1 cellular context compared by ENCODE assay signal in the genomic region with DNA sequence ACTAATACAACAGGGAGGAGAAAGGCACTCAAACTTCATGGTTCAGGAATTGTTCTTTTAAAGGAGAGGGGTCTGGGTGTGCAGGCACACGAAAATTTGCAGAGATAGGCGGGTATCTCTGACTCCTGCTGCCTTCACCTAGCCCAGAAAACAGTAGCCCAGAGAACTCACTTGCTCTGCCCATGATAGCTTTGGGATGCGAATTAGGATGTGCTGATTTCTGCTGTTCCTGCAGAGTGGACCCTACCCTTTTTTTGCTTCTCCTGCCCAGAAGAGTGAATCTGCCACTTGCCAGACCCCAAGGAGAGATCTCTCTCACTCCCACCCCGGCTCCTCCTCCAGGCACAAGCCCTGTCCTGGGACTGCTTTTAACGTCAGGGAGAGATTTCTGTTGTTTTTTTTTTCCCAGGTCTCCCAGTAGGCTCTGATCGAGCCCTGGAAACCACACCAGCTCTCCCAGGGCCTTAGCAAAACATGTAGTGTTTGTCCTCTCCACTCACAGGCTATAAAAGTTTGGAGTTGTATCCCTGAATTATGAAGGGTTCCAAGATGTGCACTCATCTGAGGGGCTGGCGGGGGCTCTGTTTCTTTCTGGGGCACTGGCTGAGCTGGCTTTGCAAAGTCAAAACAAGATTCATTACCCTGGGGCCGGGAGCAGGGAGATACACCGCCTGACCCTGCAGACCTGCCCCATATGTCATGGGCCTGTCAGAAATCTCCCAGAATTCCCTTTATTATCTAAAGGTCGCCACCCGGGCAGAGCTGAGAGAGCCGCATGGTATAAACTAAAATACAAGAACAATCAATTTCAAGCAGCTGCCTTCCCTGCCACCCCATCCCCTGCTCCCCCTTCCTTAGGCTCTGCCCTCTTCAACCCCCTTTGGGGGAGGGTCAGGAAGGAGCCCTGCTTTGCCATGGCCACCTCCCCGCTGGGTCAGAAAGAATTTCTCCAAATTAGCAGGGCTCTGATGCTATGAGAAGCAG.
TF ChIP-seq lines count a peak whose summit lies in the region.

No MANE protein-coding gene starts in this region.

TF ChIP-seq in GM23338, 12 proteins besides CTCF, POLR2A, EP300 and RAD21:
- TF ChIP-seq, protein P1, sequence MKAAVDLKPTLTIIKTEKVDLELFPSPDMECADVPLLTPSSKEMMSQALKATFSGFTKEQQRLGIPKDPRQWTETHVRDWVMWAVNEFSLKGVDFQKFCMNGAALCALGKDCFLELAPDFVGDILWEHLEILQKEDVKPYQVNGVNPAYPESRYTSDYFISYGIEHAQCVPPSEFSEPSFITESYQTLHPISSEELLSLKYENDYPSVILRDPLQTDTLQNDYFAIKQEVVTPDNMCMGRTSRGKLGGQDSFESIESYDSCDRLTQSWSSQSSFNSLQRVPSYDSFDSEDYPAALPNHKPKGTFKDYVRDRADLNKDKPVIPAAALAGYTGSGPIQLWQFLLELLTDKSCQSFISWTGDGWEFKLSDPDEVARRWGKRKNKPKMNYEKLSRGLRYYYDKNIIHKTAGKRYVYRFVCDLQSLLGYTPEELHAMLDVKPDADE (IDR thresholded peaks at IDR 0.05), result no peak
- no peak for TF ChIP-seq STAT1 (IDR thresholded peaks at IDR 0.05; ENCODE audit: unreplicated experiment)
- TF ChIP-seq CREB1 (CRISPR knock-in tag; IDR thresholded peaks at IDR 0.05; ENCODE audit: low read depth), result no peak
- no peak for TF ChIP-seq JUNB (IDR thresholded peaks at IDR 0.05; ENCODE audit: unreplicated experiment)
- TF ChIP-seq REST (IDR thresholded peaks at IDR 0.05; ENCODE audit: unreplicated experiment), result no peak
- no peak for TF ChIP-seq EZH2phosphoT487 (IDR thresholded peaks at IDR 0.05; ENCODE audit: unreplicated experiment)
- TF ChIP-seq ZNF114 (CRISPR knock-in tag; IDR thresholded peaks at IDR 0.05), result no peak
- TF ChIP-seq POLR2AphosphoS5 (IDR thresholded peaks at IDR 0.05; ENCODE audit: low read depth), result no peak
- no peak for TF ChIP-seq NANOG (IDR thresholded peaks at IDR 0.05; ENCODE audit: borderline replicate concordance)
- TF ChIP-seq ZNF331 (CRISPR knock-in tag; IDR thresholded peaks at IDR 0.05; ENCODE audit: low read depth), result no peak
- TF ChIP-seq, protein P2, sequence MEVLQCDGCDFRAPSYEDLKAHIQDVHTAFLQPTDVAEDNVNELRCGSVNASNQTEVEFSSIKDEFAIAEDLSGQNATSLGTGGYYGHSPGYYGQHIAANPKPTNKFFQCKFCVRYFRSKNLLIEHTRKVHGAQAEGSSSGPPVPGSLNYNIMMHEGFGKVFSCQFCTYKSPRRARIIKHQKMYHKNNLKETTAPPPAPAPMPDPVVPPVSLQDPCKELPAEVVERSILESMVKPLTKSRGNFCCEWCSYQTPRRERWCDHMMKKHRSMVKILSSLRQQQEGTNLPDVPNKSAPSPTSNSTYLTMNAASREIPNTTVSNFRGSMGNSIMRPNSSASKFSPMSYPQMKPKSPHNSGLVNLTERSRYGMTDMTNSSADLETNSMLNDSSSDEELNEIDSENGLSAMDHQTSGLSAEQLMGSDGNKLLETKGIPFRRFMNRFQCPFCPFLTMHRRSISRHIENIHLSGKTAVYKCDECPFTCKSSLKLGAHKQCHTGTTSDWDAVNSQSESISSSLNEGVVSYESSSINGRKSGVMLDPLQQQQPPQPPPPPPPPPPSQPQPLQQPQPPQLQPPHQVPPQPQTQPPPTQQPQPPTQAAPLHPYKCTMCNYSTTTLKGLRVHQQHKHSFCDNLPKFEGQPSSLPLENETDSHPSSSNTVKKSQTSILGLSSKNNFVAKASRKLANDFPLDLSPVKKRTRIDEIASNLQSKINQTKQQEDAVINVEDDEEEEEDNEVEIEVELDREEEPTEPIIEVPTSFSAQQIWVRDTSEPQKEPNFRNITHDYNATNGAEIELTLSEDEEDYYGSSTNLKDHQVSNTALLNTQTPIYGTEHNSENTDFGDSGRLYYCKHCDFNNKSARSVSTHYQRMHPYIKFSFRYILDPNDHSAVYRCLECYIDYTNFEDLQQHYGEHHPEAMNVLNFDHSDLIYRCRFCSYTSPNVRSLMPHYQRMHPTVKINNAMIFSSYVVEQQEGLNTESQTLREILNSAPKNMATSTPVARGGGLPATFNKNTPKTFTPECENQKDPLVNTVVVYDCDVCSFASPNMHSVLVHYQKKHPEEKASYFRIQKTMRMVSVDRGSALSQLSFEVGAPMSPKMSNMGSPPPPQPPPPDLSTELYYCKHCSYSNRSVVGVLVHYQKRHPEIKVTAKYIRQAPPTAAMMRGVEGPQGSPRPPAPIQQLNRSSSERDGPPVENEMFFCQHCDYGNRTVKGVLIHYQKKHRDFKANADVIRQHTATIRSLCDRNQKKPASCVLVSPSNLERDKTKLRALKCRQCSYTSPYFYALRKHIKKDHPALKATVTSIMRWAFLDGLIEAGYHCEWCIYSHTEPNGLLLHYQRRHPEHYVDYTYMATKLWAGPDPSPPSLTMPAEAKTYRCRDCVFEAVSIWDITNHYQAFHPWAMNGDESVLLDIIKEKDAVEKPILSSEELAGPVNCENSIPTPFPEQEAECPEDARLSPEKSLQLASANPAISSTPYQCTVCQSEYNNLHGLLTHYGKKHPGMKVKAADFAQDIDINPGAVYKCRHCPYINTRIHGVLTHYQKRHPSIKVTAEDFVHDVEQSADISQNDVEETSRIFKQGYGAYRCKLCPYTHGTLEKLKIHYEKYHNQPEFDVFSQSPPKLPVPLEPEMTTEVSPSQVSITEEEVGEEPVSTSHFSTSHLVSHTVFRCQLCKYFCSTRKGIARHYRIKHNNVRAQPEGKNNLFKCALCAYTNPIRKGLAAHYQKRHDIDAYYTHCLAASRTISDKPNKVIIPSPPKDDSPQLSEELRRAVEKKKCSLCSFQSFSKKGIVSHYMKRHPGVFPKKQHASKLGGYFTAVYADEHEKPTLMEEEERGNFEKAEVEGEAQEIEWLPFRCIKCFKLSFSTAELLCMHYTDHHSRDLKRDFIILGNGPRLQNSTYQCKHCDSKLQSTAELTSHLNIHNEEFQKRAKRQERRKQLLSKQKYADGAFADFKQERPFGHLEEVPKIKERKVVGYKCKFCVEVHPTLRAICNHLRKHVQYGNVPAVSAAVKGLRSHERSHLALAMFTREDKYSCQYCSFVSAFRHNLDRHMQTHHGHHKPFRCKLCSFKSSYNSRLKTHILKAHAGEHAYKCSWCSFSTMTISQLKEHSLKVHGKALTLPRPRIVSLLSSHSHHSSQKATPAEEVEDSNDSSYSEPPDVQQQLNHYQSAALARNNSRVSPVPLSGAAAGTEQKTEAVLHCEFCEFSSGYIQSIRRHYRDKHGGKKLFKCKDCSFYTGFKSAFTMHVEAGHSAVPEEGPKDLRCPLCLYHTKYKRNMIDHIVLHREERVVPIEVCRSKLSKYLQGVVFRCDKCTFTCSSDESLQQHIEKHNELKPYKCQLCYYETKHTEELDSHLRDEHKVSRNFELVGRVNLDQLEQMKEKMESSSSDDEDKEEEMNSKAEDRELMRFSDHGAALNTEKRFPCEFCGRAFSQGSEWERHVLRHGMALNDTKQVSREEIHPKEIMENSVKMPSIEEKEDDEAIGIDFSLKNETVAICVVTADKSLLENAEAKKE (CRISPR knock-in tag; IDR thresholded peaks at IDR 0.05), result no peak
- no peak for TF ChIP-seq EZH2 (IDR thresholded peaks at IDR 0.05; ENCODE audit: low read depth, unreplicated experiment)
